Comparison of ENCODE assay signal across 26 cellular contexts in genomic region chr1:61193808-61194207, GRCh38.
"Had no signal": no experiment of that assay in that cellular context is flagged by ENCODE, and none has a peak within 500 bp of the region (broad histone marks: within the 10 kb centered on the region; RNA-seq: fewer than 3 reads in every experiment).

No MANE protein-coding gene starts in this region.

- H3K4me3 ChIP-seq: lower lobe of right lung, ovary, psoas muscle, right lobe of liver, suprapubic skin, thyroid gland had no signal

- DNase-seq: cortex of kidney; effector memory CD8-positive, alpha-beta T cell; hypothalamus; immature natural killer cell; islet precursor cell; kidney glomerular epithelial cell; left colon; left ventricle myocardium superior; lower lobe of right lung; natural killer cell; occipital lobe; ovary; posterior cingulate gyrus; psoas muscle; right lobe of liver; small intestine; stimulated activated CD4-positive, alpha-beta T cell treated with anti-CD3 and anti-CD28 coated beads, Interleukin-15, amount 100 ng/mL, for 24 hours; stimulated activated CD4-positive, alpha-beta T cell treated with anti-CD3 and anti-CD28 coated beads, Interleukin-2, amount 100 ng/mL, for 48 hours; stimulated activated naive B cell treated with anti-CD40 and anti-IgM and Interleukin-4, amounts not matched to agents 10 μg/mL and 1 μg/mL and 100 μg/mL, for 72 hours; thyroid gland had no signal

- H3K27ac Mint-ChIP-seq: effector memory CD8-positive, alpha-beta T cell; immature natural killer cell; natural killer cell; stimulated activated naive B cell treated with anti-CD40 and anti-IgM and Interleukin-4, amounts not matched to agents 10 μg/mL and 1 μg/mL and 100 μg/mL, for 72 hours; stimulated activated naive CD8-positive, alpha-beta T cell treated with anti-CD3 and anti-CD28 coated beads, Interleukin-15, Interleukin-2, amounts not matched to agents 100 ng/mL and 50 ng/mL, for 24 hours; type B pancreatic cell had no signal

- H3K4me3 Mint-ChIP-seq: effector memory CD8-positive, alpha-beta T cell; immature natural killer cell; natural killer cell; stimulated activated naive B cell treated with anti-CD40 and anti-IgM and Interleukin-4, amounts not matched to agents 10 μg/mL and 1 μg/mL and 100 μg/mL, for 72 hours; stimulated activated naive CD8-positive, alpha-beta T cell treated with anti-CD3 and anti-CD28 coated beads, Interleukin-15, Interleukin-2, amounts not matched to agents 100 ng/mL and 50 ng/mL, for 24 hours; type B pancreatic cell had no signal

- H3K27ac ChIP-seq: lower lobe of right lung, psoas muscle, right lobe of liver, suprapubic skin had no signal

- H3K9me3 Mint-ChIP-seq: effector memory CD8-positive, alpha-beta T cell; immature natural killer cell; natural killer cell; stimulated activated naive B cell treated with anti-CD40 and anti-IgM and Interleukin-4, amounts not matched to agents 10 μg/mL and 1 μg/mL and 100 μg/mL, for 72 hours; stimulated activated naive CD8-positive, alpha-beta T cell treated with anti-CD3 and anti-CD28 coated beads, Interleukin-15, Interleukin-2, amounts not matched to agents 100 ng/mL and 50 ng/mL, for 24 hours; type B pancreatic cell had no signal

- FAIRE-seq: endometrium, frontal cortex, small intestine, urothelium cell line had no signal

- H3K9me3 ChIP-seq: lower lobe of right lung, ovary, psoas muscle, right lobe of liver, suprapubic skin, thyroid gland had no signal

- H3K27me3 ChIP-seq: ovary, right lobe of liver, suprapubic skin, thyroid gland had no signal

- H3K36me3 ChIP-seq: lower lobe of right lung, ovary, right lobe of liver, suprapubic skin, thyroid gland had no signal

- ATAC-seq: effector memory CD8-positive, alpha-beta T cell; left colon; lower lobe of right lung; natural killer cell; psoas muscle; stimulated activated naive B cell treated with anti-CD40 and anti-IgM and Interleukin-4, amounts not matched to agents 10 μg/mL and 1 μg/mL and 100 μg/mL, for 72 hours had no signal

- H3K36me3 Mint-ChIP-seq: immature natural killer cell; natural killer cell; stimulated activated naive B cell treated with anti-CD40 and anti-IgM and Interleukin-4, amounts not matched to agents 10 μg/mL and 1 μg/mL and 100 μg/mL, for 72 hours had no signal

- H3K27me3 Mint-ChIP-seq: effector memory CD8-positive, alpha-beta T cell; stimulated activated naive CD8-positive, alpha-beta T cell treated with anti-CD3 and anti-CD28 coated beads, Interleukin-15, Interleukin-2, amounts not matched to agents 100 ng/mL and 50 ng/mL, for 24 hours had no signal

- H3K4me1 Mint-ChIP-seq: immature natural killer cell; natural killer cell; stimulated activated naive B cell treated with anti-CD40 and anti-IgM and Interleukin-4, amounts not matched to agents 10 μg/mL and 1 μg/mL and 100 μg/mL, for 72 hours had no signal
